Comparison of ENCODE assay signal across 16 cellular contexts in genomic region chr5:118857700-118858099, GRCh38.
DNase-seq lines count a peak whose midpoint lies in the region; ATAC-seq and TF ChIP-seq lines count a peak whose summit lies in the region.
"Had no signal": no experiment of that assay in that cellular context is flagged by ENCODE, and none has a peak within 500 bp of the region (broad histone marks: within the 10 kb centered on the region; RNA-seq: fewer than 3 reads in every experiment).

No MANE protein-coding gene starts in this region.

- H3K27ac Mint-ChIP-seq in neural progenitor cell = no peak overlapping the region
- H3K27ac Mint-ChIP-seq: activated B cell treated with CpG ODN at 0.5 μM for 24 hours; brain; stimulated activated memory B cell treated with anti-CD40 and anti-IgM and Interleukin-4, amounts not matched to agents 10 μg/mL and 1 μg/mL and 100 μg/mL, for 72 hours had no signal

- no peaks in the 10 kb centered on the region for H3K9me3 ChIP-seq in body of pancreas
- peaks cover 8% of the 10 kb centered on the region for H3K9me3 ChIP-seq in mesenchymal stem cell (ENCODE audit: control insufficient read depth, low read length)
- H3K9me3 ChIP-seq in neural progenitor cell (ENCODE audit: low read depth) = no peaks in the 10 kb centered on the region

- no peak overlapping the region for H3K4ac ChIP-seq in mesenchymal stem cell (ENCODE audit: low read depth in 1 of 2, low read length in 2 of 2)

- no peaks in the 10 kb centered on the region for H3K79me1 ChIP-seq in mesenchymal stem cell (replicated peaks; ENCODE audit: low read length, poor library complexity, severe bottlenecking)

- H3K9me3 Mint-ChIP-seq in neural progenitor cell = no peaks in the 10 kb centered on the region
- H3K9me3 Mint-ChIP-seq: brain had no signal

- no peak overlapping the region for H2AK5ac ChIP-seq in mesenchymal stem cell (ENCODE audit: low read length, severe bottlenecking)

- CTCF ChIA-PET in GM10248 (lab: Yijun Ruan, JAX) = no interaction called here

- no peak overlapping the region for H3K18ac ChIP-seq in mesenchymal stem cell (ENCODE audit: low read depth in 1 of 2, low read length in 2 of 2)

- H3K4me1 ChIP-seq in body of pancreas = peaks cover 15% of the 10 kb centered on the region
- peaks cover 1% of the 10 kb centered on the region for H3K4me1 ChIP-seq in mesenchymal stem cell (ENCODE audit: control insufficient read depth, insufficient read depth, low read depth, low read length)
- H3K4me1 ChIP-seq in neural progenitor cell = no peaks in the 10 kb centered on the region

- H3K4me2 ChIP-seq in mesenchymal stem cell (ENCODE audit: low read length, poor library complexity, severe bottlenecking) (no peak overlapping the region), neural progenitor cell (no peak overlapping the region)

- no peak overlapping the region for H2BK15ac ChIP-seq in mesenchymal stem cell (ENCODE audit: low read depth, poor library complexity, severe bottlenecking)

- H2BK12ac ChIP-seq in mesenchymal stem cell (ENCODE audit: low read length in 2 of 2) = no peak overlapping the region

- DNase-seq in HT1080 (ENCODE audit: low read depth) (peak; percentile 6), OCI-M1 (lab: John Stamatoyannopoulos, UW) (peak; percentile 79), body of pancreas (peak in 3 of 4 donors; percentile 16 to 42 (median 20)), mesenchymal stem cell (peak; percentile 51), COLO668 (lab: John Stamatoyannopoulos, UW; ENCODE audit: unreplicated experiment) (no peak), GM10248 (ENCODE audit: extremely low spot score) (no peak), neural progenitor cell (ENCODE audit: low spot score) (no peak), cerebellar nuclear complex (lab: John Stamatoyannopoulos, UW) (no peak)
- DNase-seq: activated B cell treated with CpG ODN at 0.5 μM for 24 hours; activated effector memory CD4-positive, alpha-beta T cell treated with anti-CD3 and anti-CD28 coated beads, Interleukin-2, amount 50 U/mL, for 16 hours; Calu3; NCI-H345 had no signal

- H3K27ac ChIP-seq in body of pancreas = peak overlapping the region in 3 of 4 donors; percentile 14 to 73 (median 41)
- no peak overlapping the region for H3K27ac ChIP-seq in mesenchymal stem cell (ENCODE audit: low read length, poor library complexity, severe bottlenecking)
- H3K27ac ChIP-seq in neural progenitor cell = no peak overlapping the region
- H3K27ac ChIP-seq: SK-N-MC, skin epidermis had no signal

- no peaks in the 10 kb centered on the region for H3K4me1 Mint-ChIP-seq in neural progenitor cell
- H3K4me1 Mint-ChIP-seq: activated B cell treated with CpG ODN at 0.5 μM for 24 hours; brain; stimulated activated memory B cell treated with anti-CD40 and anti-IgM and Interleukin-4, amounts not matched to agents 10 μg/mL and 1 μg/mL and 100 μg/mL, for 72 hours had no signal

- H3K4me3 ChIP-seq in body of pancreas (no peak overlapping the region), mesenchymal stem cell (ENCODE audit: insufficient read depth in 1 of 2, low read depth in 1 of 2, low read length in 2 of 2) (no peak overlapping the region), neural progenitor cell (no peak overlapping the region)
- H3K4me3 ChIP-seq: SK-N-MC, skin epidermis had no signal

- H4K91ac ChIP-seq in mesenchymal stem cell (ENCODE audit: low read length) = no peak overlapping the region

- no peaks in the 10 kb centered on the region for H3K27me3 ChIP-seq in body of pancreas
- no peaks in the 10 kb centered on the region for H3K27me3 ChIP-seq in mesenchymal stem cell (ENCODE audit: control insufficient read depth in 1 of 2, insufficient read depth in 1 of 2, low read length in 2 of 2)
- H3K27me3 ChIP-seq in neural progenitor cell = no peaks in the 10 kb centered on the region

- no peak overlapping the region for H3K23ac ChIP-seq in mesenchymal stem cell (ENCODE audit: low read length in 2 of 2)

- 46% methylated on average over 3 of the region's 3 CpGs for WGBS in body of pancreas, 2 donors
- WGBS in mesenchymal stem cell = 48% methylated on average over 3 of the region's 3 CpGs

- H3K27me3 Mint-ChIP-seq in neural progenitor cell (ENCODE audit: insufficient read depth, low read depth) = no peaks in the 10 kb centered on the region
- H3K27me3 Mint-ChIP-seq: activated B cell treated with CpG ODN at 0.5 μM for 24 hours; brain; stimulated activated memory B cell treated with anti-CD40 and anti-IgM and Interleukin-4, amounts not matched to agents 10 μg/mL and 1 μg/mL and 100 μg/mL, for 72 hours had no signal

- no peak overlapping the region for H3K14ac ChIP-seq in mesenchymal stem cell (ENCODE audit: low read length in 2 of 2)

- ATAC-seq in body of pancreas = peak; percentile 89
- ATAC-seq: stimulated activated memory B cell treated with anti-CD40 and anti-IgM and Interleukin-4, amounts not matched to agents 10 μg/mL and 1 μg/mL and 100 μg/mL, for 72 hours had no signal

- intact Hi-C loops in body of pancreas (cut with DNase I) = no loop called here

- H2BK120ac ChIP-seq in mesenchymal stem cell (ENCODE audit: low read depth, low read length) = no peak overlapping the region

- POLR2A ChIA-PET in GM10248 (lab: Yijun Ruan, JAX) = no interaction called here

- H3K36me3 Mint-ChIP-seq in neural progenitor cell = no peaks in the 10 kb centered on the region
- H3K36me3 Mint-ChIP-seq: brain had no signal

- no peak overlapping the region for H2BK5ac ChIP-seq in mesenchymal stem cell (ENCODE audit: low read depth, low read length, poor library complexity, severe bottlenecking)

- no peaks in the 10 kb centered on the region for H4K20me1 ChIP-seq in neural progenitor cell (ENCODE audit: low read depth)

- no peak overlapping the region for H4K8ac ChIP-seq in mesenchymal stem cell (ENCODE audit: low read length)

- H2AFZ ChIP-seq in mesenchymal stem cell (ENCODE audit: low read depth, low read length) (no peak overlapping the region), neural progenitor cell (replicated peaks) (no peak overlapping the region)

- no peak overlapping the region for H3K4me3 Mint-ChIP-seq in neural progenitor cell
- H3K4me3 Mint-ChIP-seq: activated B cell treated with CpG ODN at 0.5 μM for 24 hours; brain; stimulated activated memory B cell treated with anti-CD40 and anti-IgM and Interleukin-4, amounts not matched to agents 10 μg/mL and 1 μg/mL and 100 μg/mL, for 72 hours had no signal

- H3F3A ChIP-seq in neural progenitor cell (ENCODE audit: low read depth) = no peaks in the 10 kb centered on the region

- no peak for TF ChIP-seq POLR2A in body of pancreas (IDR thresholded peaks at IDR 0.05)

- TF ChIP-seq CTCF in body of pancreas (IDR thresholded peaks at IDR 0.05) (no peak), GM10248 (IDR thresholded peaks at IDR 0.05; ENCODE audit: control extremely low read depth, extremely low read depth, low read depth, missing control alignments) (no peak), neural progenitor cell (IDR thresholded peaks at IDR 0.05) (no peak)

- H3K79me2 ChIP-seq in neural progenitor cell (ENCODE audit: low read depth) = no peaks in the 10 kb centered on the region

- no peak overlapping the region for H3K9ac ChIP-seq in mesenchymal stem cell (ENCODE audit: low read length)
- no peak overlapping the region for H3K9ac ChIP-seq in neural progenitor cell

- no peaks in the 10 kb centered on the region for H3K36me3 ChIP-seq in body of pancreas (replicated peaks in 1 of 2; ENCODE audit: insufficient read depth in 1 of 2, low read depth in 2 of 2)
- H3K36me3 ChIP-seq in mesenchymal stem cell (ENCODE audit: control insufficient read depth in 1 of 2, insufficient read depth in 2 of 2, low read depth in 1 of 2, low read length in 2 of 2) = no peaks in the 10 kb centered on the region
- no peaks in the 10 kb centered on the region for H3K36me3 ChIP-seq in neural progenitor cell

Comparison
In these comparisons a context has a peak if more than half of its experiments do, and no peak if none do; other contexts are left out.
1. DNase-seq: peak in HT1080 (single experiment), OCI-M1 (single experiment), body of pancreas (3 of 4) and mesenchymal stem cell (single experiment); none in COLO668 (single experiment), GM10248 (single experiment), neural progenitor cell (single experiment) and cerebellar nuclear complex (0 of 2).
2. H3K27ac ChIP-seq: peak in body of pancreas (3 of 4); none in mesenchymal stem cell (single experiment) and neural progenitor cell (single experiment).